ENCODE assay signal across 2 cellular contexts in the genomic region with DNA sequence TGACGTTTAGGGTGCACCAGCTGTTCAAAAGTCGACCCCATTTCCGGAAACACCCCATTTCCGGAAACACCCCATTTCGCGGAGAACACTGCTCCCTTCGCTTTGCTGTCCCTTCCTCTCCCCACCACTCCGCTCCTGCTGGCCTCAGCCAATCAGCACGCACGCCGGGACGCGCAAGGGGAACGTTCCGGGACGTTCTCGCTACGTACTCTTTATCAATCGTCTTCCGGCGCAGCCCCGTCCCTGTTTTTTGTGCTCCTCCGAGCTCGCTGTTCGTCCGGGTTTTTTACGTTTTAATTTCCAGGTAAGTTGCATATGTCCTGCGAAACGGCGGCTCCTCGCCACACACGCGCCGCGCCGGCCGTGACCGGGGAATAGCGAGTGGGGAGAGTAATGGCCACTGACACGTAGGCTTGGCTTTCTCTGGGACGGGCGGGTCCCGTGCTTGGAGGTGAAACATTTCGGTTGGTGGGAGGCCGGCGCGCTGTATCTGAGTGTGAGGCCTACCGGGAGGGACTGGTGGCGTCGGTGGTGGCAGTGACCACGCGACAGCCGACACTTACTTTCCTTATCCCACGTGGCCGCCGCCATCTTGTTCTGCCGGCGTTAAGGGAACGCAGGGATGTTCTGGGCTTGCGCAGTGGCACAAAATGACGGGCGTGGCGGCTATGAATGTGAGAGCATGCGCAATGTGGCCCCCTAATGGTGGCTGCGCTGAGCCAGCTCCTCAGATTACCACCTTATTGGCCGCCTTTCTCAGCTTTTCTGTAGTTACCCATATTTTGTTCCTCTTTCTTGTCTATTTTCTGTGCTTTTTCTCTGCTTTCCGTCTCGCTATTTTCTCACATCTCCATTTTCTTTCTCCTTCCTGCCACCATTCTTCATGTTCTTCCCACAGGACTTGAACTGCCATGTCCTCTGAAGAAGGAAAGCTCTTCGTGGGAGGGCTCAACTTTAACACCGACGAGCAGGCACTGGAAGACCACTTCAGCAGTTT.
TF ChIP-seq lines count a peak whose summit lies in the region.

A gene (plus strand): TSS at position 215 of the 997 bp plus-strand sequence. CDS start 697 bp downstream, at position 912.

TF ChIP-seq in A549, 52 proteins besides CTCF, POLR2A, EP300 and RAD21 (continued from another document):
- TF ChIP-seq EHF (CRISPR knock-in tag; IDR thresholded peaks at IDR 0.05) = 0 out of 2 replicates have a peak, but pooled peaks have one; percentile 56

TF ChIP-seq in K562, 482 proteins besides CTCF, POLR2A, EP300 and RAD21 (continued from another document and continues in another):
- TF ChIP-seq NEUROD1 (IDR thresholded peaks at IDR 0.05; ENCODE audit: borderline replicate concordance, low read depth, low read length, partially characterized antibody) (peak; percentile 46), ELF4 (CRISPR knock-in tag; IDR thresholded peaks at IDR 0.05) (peak; percentile 92), TCF7 (IDR thresholded peaks at IDR 0.05; ENCODE audit: borderline replicate concordance) (no peak), POLR3G (IDR thresholded peaks at IDR 0.05; ENCODE audit: extremely low read depth, insufficient read length, insufficient replicate concordance) (no peak), PTBP1 (IDR thresholded peaks at IDR 0.05; ENCODE audit: low read depth, low read length) (0 out of 2 replicates have a peak, but pooled peaks have one; percentile 25), RBBP5 (IDR thresholded peaks at IDR 0.05; ENCODE audit: borderline replicate concordance, insufficient read depth, low read length, poor library complexity, severe bottlenecking) (no peak), FOS (IDR thresholded peaks at IDR 0.05; ENCODE audit: extremely low read depth, insufficient read length) (peak; percentile 38), SOX6 (IDR thresholded peaks at IDR 0.05) (0 out of 2 replicates have a peak, but pooled peaks have one; percentile 18), ZC3H4 (CRISPR knock-in tag; IDR thresholded peaks at IDR 0.05; ENCODE audit: borderline replicate concordance) (peak; percentile 94), TBP (optimal IDR thresholded peaks at IDR 0.05; ENCODE audit: low read depth, low read length) (peak; percentile 86), KLF13 (tag; IDR thresholded peaks at IDR 0.05; ENCODE audit: borderline replicate concordance, low read depth) (0 out of 2 replicates have a peak, but pooled peaks have one; percentile 55), FOXA1 (IDR thresholded peaks at IDR 0.05; ENCODE audit: borderline replicate concordance) (no peak), CXXC5 (CRISPR knock-in tag; IDR thresholded peaks at IDR 0.05) (peak; percentile 95), ZZZ3 (IDR thresholded peaks at IDR 0.05) (0 out of 2 replicates have a peak, but pooled peaks have one; percentile 26), RBM14 (IDR thresholded peaks at IDR 0.05; ENCODE audit: borderline replicate concordance, insufficient read depth, low read depth, low read length) (0 out of 2 replicates have a peak, but pooled peaks have one; percentile 62), RAD51 (IDR thresholded peaks at IDR 0.05; ENCODE audit: borderline replicate concordance, low read depth) (peak; percentile 60; the same call in 1 of the 2 replicates), ELF2 (CRISPR knock-in tag; IDR thresholded peaks at IDR 0.05) (peak; percentile 96), KLF1 (tag; IDR thresholded peaks at IDR 0.05) (peak; percentile 99), ZC3H11A (IDR thresholded peaks at IDR 0.05; ENCODE audit: low read depth, low read length) (0 out of 2 replicates have a peak, but pooled peaks have one; percentile 35), OTX1 (CRISPR knock-in tag; IDR thresholded peaks at IDR 0.05) (0 out of 2 replicates have a peak, but pooled peaks have one; percentile 15), ETV1 (tag; conservative IDR thresholded peaks at IDR 0.05; ENCODE audit: low read depth) (peak; percentile 86), ESRRA (IDR thresholded peaks at IDR 0.05; ENCODE audit: borderline replicate concordance, low read depth) (no peak; the same call in 1 of the 2 replicates), TAF7 (tag; IDR thresholded peaks at IDR 0.05) (peak; percentile 75; the same call in 1 of the 2 replicates)
- TF ChIP-seq, protein P1, sequence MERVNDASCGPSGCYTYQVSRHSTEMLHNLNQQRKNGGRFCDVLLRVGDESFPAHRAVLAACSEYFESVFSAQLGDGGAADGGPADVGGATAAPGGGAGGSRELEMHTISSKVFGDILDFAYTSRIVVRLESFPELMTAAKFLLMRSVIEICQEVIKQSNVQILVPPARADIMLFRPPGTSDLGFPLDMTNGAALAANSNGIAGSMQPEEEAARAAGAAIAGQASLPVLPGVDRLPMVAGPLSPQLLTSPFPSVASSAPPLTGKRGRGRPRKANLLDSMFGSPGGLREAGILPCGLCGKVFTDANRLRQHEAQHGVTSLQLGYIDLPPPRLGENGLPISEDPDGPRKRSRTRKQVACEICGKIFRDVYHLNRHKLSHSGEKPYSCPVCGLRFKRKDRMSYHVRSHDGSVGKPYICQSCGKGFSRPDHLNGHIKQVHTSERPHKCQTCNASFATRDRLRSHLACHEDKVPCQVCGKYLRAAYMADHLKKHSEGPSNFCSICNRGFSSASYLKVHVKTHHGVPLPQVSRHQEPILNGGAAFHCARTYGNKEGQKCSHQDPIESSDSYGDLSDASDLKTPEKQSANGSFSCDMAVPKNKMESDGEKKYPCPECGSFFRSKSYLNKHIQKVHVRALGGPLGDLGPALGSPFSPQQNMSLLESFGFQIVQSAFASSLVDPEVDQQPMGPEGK (CRISPR knock-in tag; IDR thresholded peaks at IDR 0.05; ENCODE audit: borderline replicate concordance) = no peak
- TF ChIP-seq, protein P2, sequence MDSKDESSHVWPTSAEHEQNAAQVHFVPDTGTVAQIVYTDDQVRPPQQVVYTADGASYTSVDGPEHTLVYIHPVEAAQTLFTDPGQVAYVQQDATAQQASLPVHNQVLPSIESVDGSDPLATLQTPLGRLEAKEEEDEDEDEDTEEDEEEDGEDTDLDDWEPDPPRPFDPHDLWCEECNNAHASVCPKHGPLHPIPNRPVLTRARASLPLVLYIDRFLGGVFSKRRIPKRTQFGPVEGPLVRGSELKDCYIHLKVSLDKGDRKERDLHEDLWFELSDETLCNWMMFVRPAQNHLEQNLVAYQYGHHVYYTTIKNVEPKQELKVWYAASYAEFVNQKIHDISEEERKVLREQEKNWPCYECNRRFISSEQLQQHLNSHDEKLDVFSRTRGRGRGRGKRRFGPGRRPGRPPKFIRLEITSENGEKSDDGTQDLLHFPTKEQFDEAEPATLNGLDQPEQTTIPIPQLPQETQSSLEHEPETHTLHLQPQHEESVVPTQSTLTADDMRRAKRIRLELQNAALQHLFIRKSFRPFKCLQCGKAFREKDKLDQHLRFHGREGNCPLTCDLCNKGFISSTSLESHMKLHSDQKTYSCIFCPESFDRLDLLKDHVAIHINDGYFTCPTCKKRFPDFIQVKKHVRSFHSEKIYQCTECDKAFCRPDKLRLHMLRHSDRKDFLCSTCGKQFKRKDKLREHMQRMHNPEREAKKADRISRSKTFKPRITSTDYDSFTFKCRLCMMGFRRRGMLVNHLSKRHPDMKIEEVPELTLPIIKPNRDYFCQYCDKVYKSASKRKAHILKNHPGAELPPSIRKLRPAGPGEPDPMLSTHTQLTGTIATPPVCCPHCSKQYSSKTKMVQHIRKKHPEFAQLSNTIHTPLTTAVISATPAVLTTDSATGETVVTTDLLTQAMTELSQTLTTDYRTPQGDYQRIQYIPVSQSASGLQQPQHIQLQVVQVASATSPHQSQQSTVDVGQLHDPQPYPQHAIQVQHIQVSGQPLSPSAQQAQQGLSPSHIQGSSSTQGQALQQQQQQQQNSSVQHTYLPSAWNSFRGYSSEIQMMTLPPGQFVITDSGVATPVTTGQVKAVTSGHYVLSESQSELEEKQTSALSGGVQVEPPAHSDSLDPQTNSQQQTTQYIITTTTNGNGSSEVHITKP (IDR thresholded peaks at IDR 0.05; ENCODE audit: partially characterized antibody) = peak; percentile 34
- TF ChIP-seq, protein P3, sequence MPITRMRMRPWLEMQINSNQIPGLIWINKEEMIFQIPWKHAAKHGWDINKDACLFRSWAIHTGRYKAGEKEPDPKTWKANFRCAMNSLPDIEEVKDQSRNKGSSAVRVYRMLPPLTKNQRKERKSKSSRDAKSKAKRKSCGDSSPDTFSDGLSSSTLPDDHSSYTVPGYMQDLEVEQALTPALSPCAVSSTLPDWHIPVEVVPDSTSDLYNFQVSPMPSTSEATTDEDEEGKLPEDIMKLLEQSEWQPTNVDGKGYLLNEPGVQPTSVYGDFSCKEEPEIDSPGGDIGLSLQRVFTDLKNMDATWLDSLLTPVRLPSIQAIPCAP (CRISPR knock-in tag; IDR thresholded peaks at IDR 0.05; ENCODE audit: borderline replicate concordance) = peak; percentile 59; the same call in 1 of the 2 replicates
- TF ChIP-seq, protein P4, sequence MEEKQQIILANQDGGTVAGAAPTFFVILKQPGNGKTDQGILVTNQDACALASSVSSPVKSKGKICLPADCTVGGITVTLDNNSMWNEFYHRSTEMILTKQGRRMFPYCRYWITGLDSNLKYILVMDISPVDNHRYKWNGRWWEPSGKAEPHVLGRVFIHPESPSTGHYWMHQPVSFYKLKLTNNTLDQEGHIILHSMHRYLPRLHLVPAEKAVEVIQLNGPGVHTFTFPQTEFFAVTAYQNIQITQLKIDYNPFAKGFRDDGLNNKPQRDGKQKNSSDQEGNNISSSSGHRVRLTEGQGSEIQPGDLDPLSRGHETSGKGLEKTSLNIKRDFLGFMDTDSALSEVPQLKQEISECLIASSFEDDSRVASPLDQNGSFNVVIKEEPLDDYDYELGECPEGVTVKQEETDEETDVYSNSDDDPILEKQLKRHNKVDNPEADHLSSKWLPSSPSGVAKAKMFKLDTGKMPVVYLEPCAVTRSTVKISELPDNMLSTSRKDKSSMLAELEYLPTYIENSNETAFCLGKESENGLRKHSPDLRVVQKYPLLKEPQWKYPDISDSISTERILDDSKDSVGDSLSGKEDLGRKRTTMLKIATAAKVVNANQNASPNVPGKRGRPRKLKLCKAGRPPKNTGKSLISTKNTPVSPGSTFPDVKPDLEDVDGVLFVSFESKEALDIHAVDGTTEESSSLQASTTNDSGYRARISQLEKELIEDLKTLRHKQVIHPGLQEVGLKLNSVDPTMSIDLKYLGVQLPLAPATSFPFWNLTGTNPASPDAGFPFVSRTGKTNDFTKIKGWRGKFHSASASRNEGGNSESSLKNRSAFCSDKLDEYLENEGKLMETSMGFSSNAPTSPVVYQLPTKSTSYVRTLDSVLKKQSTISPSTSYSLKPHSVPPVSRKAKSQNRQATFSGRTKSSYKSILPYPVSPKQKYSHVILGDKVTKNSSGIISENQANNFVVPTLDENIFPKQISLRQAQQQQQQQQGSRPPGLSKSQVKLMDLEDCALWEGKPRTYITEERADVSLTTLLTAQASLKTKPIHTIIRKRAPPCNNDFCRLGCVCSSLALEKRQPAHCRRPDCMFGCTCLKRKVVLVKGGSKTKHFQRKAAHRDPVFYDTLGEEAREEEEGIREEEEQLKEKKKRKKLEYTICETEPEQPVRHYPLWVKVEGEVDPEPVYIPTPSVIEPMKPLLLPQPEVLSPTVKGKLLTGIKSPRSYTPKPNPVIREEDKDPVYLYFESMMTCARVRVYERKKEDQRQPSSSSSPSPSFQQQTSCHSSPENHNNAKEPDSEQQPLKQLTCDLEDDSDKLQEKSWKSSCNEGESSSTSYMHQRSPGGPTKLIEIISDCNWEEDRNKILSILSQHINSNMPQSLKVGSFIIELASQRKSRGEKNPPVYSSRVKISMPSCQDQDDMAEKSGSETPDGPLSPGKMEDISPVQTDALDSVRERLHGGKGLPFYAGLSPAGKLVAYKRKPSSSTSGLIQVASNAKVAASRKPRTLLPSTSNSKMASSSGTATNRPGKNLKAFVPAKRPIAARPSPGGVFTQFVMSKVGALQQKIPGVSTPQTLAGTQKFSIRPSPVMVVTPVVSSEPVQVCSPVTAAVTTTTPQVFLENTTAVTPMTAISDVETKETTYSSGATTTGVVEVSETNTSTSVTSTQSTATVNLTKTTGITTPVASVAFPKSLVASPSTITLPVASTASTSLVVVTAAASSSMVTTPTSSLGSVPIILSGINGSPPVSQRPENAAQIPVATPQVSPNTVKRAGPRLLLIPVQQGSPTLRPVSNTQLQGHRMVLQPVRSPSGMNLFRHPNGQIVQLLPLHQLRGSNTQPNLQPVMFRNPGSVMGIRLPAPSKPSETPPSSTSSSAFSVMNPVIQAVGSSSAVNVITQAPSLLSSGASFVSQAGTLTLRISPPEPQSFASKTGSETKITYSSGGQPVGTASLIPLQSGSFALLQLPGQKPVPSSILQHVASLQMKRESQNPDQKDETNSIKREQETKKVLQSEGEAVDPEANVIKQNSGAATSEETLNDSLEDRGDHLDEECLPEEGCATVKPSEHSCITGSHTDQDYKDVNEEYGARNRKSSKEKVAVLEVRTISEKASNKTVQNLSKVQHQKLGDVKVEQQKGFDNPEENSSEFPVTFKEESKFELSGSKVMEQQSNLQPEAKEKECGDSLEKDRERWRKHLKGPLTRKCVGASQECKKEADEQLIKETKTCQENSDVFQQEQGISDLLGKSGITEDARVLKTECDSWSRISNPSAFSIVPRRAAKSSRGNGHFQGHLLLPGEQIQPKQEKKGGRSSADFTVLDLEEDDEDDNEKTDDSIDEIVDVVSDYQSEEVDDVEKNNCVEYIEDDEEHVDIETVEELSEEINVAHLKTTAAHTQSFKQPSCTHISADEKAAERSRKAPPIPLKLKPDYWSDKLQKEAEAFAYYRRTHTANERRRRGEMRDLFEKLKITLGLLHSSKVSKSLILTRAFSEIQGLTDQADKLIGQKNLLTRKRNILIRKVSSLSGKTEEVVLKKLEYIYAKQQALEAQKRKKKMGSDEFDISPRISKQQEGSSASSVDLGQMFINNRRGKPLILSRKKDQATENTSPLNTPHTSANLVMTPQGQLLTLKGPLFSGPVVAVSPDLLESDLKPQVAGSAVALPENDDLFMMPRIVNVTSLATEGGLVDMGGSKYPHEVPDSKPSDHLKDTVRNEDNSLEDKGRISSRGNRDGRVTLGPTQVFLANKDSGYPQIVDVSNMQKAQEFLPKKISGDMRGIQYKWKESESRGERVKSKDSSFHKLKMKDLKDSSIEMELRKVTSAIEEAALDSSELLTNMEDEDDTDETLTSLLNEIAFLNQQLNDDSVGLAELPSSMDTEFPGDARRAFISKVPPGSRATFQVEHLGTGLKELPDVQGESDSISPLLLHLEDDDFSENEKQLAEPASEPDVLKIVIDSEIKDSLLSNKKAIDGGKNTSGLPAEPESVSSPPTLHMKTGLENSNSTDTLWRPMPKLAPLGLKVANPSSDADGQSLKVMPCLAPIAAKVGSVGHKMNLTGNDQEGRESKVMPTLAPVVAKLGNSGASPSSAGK (IDR thresholded peaks at IDR 0.05) = peak; percentile 91
